ENCODE assay signal across 18 cellular contexts in the genomic region with DNA sequence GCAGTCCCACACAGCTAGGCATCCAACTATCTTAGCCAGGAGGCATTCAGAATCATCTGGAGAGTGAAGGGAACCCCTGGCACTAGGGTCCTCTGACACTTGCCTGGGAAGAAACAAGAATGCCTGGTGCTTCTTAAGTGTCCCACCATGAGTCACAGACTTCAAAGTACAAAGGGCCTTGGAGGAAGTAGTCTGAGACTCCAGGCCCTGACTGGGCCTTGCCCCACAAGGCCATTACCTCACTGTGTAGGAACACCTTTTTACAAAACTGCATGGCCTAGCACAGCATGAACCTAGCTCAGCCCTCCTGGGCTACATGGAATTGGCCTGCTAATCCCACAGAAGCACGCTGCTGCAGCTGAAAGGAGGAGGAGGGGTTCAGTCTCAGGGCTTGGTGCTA.
A peak's percentile ranks its signal among the peaks of the same experiment; 100 is the strongest.
DNase-seq lines count a peak whose midpoint lies in the region; ATAC-seq and TF ChIP-seq lines count a peak whose summit lies in the region.
"Had no signal": no experiment of that assay in that cellular context is flagged by ENCODE, and none has a peak within 500 bp of the region (broad histone marks: within the 10 kb centered on the region; RNA-seq: fewer than 3 reads in every experiment).

No MANE protein-coding gene starts in this region.

- 77% methylated on average over 1 of the region's 1 CpG for WGBS in mesenchymal stem cell

- no peak for ATAC-seq in GM18867 (IDR thresholded peaks at IDR 0.05; ENCODE audit: unreplicated experiment)

- H3K4me2 ChIP-seq in mesenchymal stem cell (ENCODE audit: low read length, poor library complexity, severe bottlenecking) = no peak overlapping the region

- no peak overlapping the region for H2BK120ac ChIP-seq in mesenchymal stem cell (ENCODE audit: low read depth, low read length)

- no peak overlapping the region for H3K23ac ChIP-seq in mesenchymal stem cell (ENCODE audit: low read length in 2 of 2)

- no peak overlapping the region for H2BK15ac ChIP-seq in mesenchymal stem cell (ENCODE audit: low read depth, poor library complexity, severe bottlenecking)

- no peak overlapping the region for H2AFZ ChIP-seq in mesenchymal stem cell (ENCODE audit: low read depth, low read length)

- no peaks in the 10 kb centered on the region for H3K27me3 ChIP-seq in mesenchymal stem cell (ENCODE audit: control insufficient read depth in 1 of 2, insufficient read depth in 1 of 2, low read length in 2 of 2)
- H3K27me3 ChIP-seq: SJCRH30 had no signal

- H3K27ac ChIP-seq in mesenchymal stem cell (ENCODE audit: low read length, poor library complexity, severe bottlenecking) = no peak overlapping the region
- H3K27ac ChIP-seq: 22Rv1, SJCRH30 had no signal

- H3K9me3 ChIP-seq in mesenchymal stem cell (ENCODE audit: control insufficient read depth, low read length) = peaks cover under 1% of the 10 kb centered on the region

- no peak overlapping the region for H2AK5ac ChIP-seq in mesenchymal stem cell (ENCODE audit: low read length, severe bottlenecking)

- TF ChIP-seq CTCF in epithelial cell of esophagus (IDR thresholded peaks at IDR 0.05; ENCODE audit: insufficient read depth, low read depth, low read length, missing control alignments) = no peak

- no peak overlapping the region for H4K8ac ChIP-seq in mesenchymal stem cell (ENCODE audit: low read length)

- H2BK12ac ChIP-seq in mesenchymal stem cell (ENCODE audit: low read length in 2 of 2) = no peak overlapping the region

- peaks cover under 1 to 10% of the 10 kb centered on the region in 2 experiments for H3K36me3 ChIP-seq in mesenchymal stem cell (ENCODE audit: control insufficient read depth in 1 of 2, insufficient read depth in 2 of 2, low read depth in 1 of 2, low read length in 2 of 2)
- H3K36me3 ChIP-seq: SJCRH30 had no signal

- peak; percentile 15 for DNase-seq in DMS53 (lab: John Stamatoyannopoulos, UW)
- DNase-seq in DMS53 treated with DMSO at 0.1 percent for 48 hours (lab: John Stamatoyannopoulos, UW; ENCODE audit: unreplicated experiment) = no peak
- peak; percentile 7 for DNase-seq in epithelial cell of esophagus (ENCODE audit: low read depth)
- DNase-seq in mesenchymal stem cell = peak; percentile 16
- DNase-seq in HK-2 (ENCODE audit: unreplicated experiment) = no peak
- DNase-seq in NCI-H1694 (lab: John Stamatoyannopoulos, UW) = no peak
- no peak for DNase-seq in NCI-H128 (lab: John Stamatoyannopoulos, UW; ENCODE audit: unreplicated experiment)
- DNase-seq: CD4-positive, CD25-positive, alpha-beta regulatory T cell; DMS79; GF-D8; HCEC 1CT; KBM-7; NCI-H1417; NCI-H2029 treated with DMSO at 0.1 percent for 48 hours; NCI-H774; SJCRH30 had no signal

- no peak overlapping the region for H3K4ac ChIP-seq in mesenchymal stem cell (ENCODE audit: low read depth in 1 of 2, low read length in 2 of 2)

- H3K4me3 ChIP-seq in epithelial cell of esophagus (ENCODE audit: low read length) = no peak overlapping the region
- no peak overlapping the region for H3K4me3 ChIP-seq in mesenchymal stem cell (ENCODE audit: insufficient read depth in 1 of 2, low read depth in 1 of 2, low read length in 2 of 2)
- H3K4me3 ChIP-seq: SJCRH30 had no signal

- H2BK5ac ChIP-seq in mesenchymal stem cell (ENCODE audit: low read depth, low read length, poor library complexity, severe bottlenecking) = no peak overlapping the region

- H3K14ac ChIP-seq in mesenchymal stem cell (ENCODE audit: low read length in 2 of 2) = no peak overlapping the region

- peaks cover 2% of the 10 kb centered on the region for H3K4me1 ChIP-seq in mesenchymal stem cell (ENCODE audit: control insufficient read depth, insufficient read depth, low read depth, low read length)
- H3K4me1 ChIP-seq: SJCRH30 had no signal

- no peaks in the 10 kb centered on the region for H3K79me1 ChIP-seq in mesenchymal stem cell (replicated peaks; ENCODE audit: low read length, poor library complexity, severe bottlenecking)

- H3K18ac ChIP-seq in mesenchymal stem cell (ENCODE audit: low read depth in 1 of 2, low read length in 2 of 2) = peak overlapping the region in 1 of 2 experiments; percentile 37

- H3K9ac ChIP-seq in mesenchymal stem cell (ENCODE audit: low read length) = no peak overlapping the region

- no peak overlapping the region for H4K91ac ChIP-seq in mesenchymal stem cell (ENCODE audit: low read length)

Comparison
In these comparisons a context has a peak if more than half of its experiments do, and no peak if none do; other contexts are left out.
1. DNase-seq: peak in DMS53 (single experiment), epithelial cell of esophagus (single experiment) and mesenchymal stem cell (single experiment); none in DMS53 treated with DMSO at 0.1 percent for 48 hours (single experiment), HK-2 (single experiment), NCI-H1694 (single experiment) and NCI-H128 (single experiment).